ENCODE assay signal across 18 cellular contexts in the genomic region with DNA sequence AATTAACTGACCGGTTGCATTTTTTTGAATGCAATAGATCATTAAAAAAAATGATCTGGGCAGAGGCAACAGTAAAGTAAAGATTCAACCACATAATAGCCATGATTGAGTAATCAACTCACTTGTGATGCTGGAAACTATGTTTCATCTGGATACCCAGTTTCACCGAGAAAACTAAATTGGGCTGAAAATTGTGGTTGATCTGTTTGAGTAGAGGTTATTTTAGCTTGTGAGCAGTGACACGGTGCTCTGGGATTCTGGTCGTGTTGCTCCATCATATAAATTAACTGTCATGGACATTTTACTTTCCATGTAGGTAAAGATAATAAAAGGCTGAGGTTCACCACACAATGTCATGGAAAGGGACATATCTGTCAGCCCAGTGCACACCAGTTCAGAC. TPM values are rescaled to one million over a fixed set of nuclear protein-coding genes. Genes with fewer than 3 reads are reported as not detected.
DNase-seq lines count a peak whose midpoint lies in the region; ATAC-seq and TF ChIP-seq lines count a peak whose summit lies in the region.
"Had no signal": no experiment of that assay in that cellular context is flagged by ENCODE, and none has a peak within 500 bp of the region (broad histone marks: within the 10 kb centered on the region; RNA-seq: fewer than 3 reads in every experiment).

No MANE protein-coding gene starts in this region.

- H3K4me1 Mint-ChIP-seq in activated T-helper 17 cell treated with anti-CD3 and anti-CD28 coated beads, Interleukin-2, amount 50 U/mL, for 72 hours: peaks cover 54% of the 10 kb centered on the region

- no peak for TF ChIP-seq POLR2A in heart left ventricle (IDR thresholded peaks at IDR 0.05)

- H3K27me3 ChIP-seq in colonic mucosa (no peaks in the 10 kb centered on the region), Karpas-422 (ENCODE audit: low read length) (no peaks in the 10 kb centered on the region), heart left ventricle (no peaks in the 10 kb centered on the region)
- H3K27me3 ChIP-seq: neutrophil, right atrium auricular region had no signal

- intact Hi-C loops in colonic mucosa (cut with DNase I) (no loop called here), heart left ventricle (cut with DNase I) (no loop called here)

- H3K4me3 Mint-ChIP-seq in activated T-helper 17 cell treated with anti-CD3 and anti-CD28 coated beads, Interleukin-2, amount 50 U/mL, for 72 hours: peak overlapping the region; percentile 55
- H3K4me3 Mint-ChIP-seq: central memory CD8-positive, alpha-beta T cell; HFFc6; IgD-negative memory B cell had no signal

- H2AFZ ChIP-seq in Karpas-422 (ENCODE audit: low read length): no peak overlapping the region
- H2AFZ ChIP-seq: PC-9 had no signal

- peak; percentile 37 for ATAC-seq in GM21360 (IDR thresholded peaks at IDR 0.05; ENCODE audit: unreplicated experiment)
- ATAC-seq in activated T-helper 17 cell treated with anti-CD3 and anti-CD28 coated beads, Interleukin-2, amount 50 U/mL, for 72 hours (replicated peaks): peak; percentile 36
- no peak for ATAC-seq in heart left ventricle
- ATAC-seq: effector memory CD8-positive, alpha-beta T cell had no signal

- H4K20me1 ChIP-seq in Karpas-422 (ENCODE audit: insufficient read depth, low read depth, low read length): no peaks in the 10 kb centered on the region

- no peak overlapping the region for H3K27ac ChIP-seq in colonic mucosa
- no peak overlapping the region for H3K27ac ChIP-seq in Karpas-422 (ENCODE audit: low read length)
- H3K27ac ChIP-seq in heart left ventricle: no peak overlapping the region
- H3K27ac ChIP-seq: neutrophil, PC-9, right atrium auricular region had no signal

- peak; percentile 37 for DNase-seq in stimulated activated CD4-positive, alpha-beta T cell treated with anti-CD3 and anti-CD28 coated beads, Interleukin-4, amount 100 ng/mL, for 24 hours
- DNase-seq in stimulated activated CD4-positive, alpha-beta T cell treated with anti-CD3 and anti-CD28 coated beads, Interleukin-12 subunit alpha, Interleukin-12 subunit beta, amount 100 ng/mL, for 4 hours: no peak
- DNase-seq in stromal cell of bone marrow (ENCODE audit: low read depth) (peak; percentile 42), colonic mucosa (no peak), Karpas-422 (no peak), heart left ventricle (no peak)
- DNase-seq: DMS 273 treated with DMSO at 0.1 percent for 48 hours; effector memory CD8-positive, alpha-beta T cell; HFFc6; NCI-H1048; NCI-H526 treated with DMSO at 0.1 percent for 48 hours; PC-9 had no signal

- no peaks in the 10 kb centered on the region for H3K27me3 Mint-ChIP-seq in activated T-helper 17 cell treated with anti-CD3 and anti-CD28 coated beads, Interleukin-2, amount 50 U/mL, for 72 hours
- H3K27me3 Mint-ChIP-seq: central memory CD8-positive, alpha-beta T cell had no signal

- no peaks in the 10 kb centered on the region for H3K9me3 Mint-ChIP-seq in activated T-helper 17 cell treated with anti-CD3 and anti-CD28 coated beads, Interleukin-2, amount 50 U/mL, for 72 hours
- H3K9me3 Mint-ChIP-seq: HFFc6 had no signal

- no peak overlapping the region for H3K9ac ChIP-seq in colonic mucosa (ENCODE audit: low read depth in 2 of 2, low read length in 2 of 2)
- H3K9ac ChIP-seq in Karpas-422 (ENCODE audit: low read length): no peak overlapping the region

- H3K4me3 ChIP-seq in colonic mucosa (no peak overlapping the region), Karpas-422 (ENCODE audit: low read length) (no peak overlapping the region), heart left ventricle (no peak overlapping the region)
- H3K4me3 ChIP-seq: PC-9, right atrium auricular region had no signal

- peaks cover 93% of the 10 kb centered on the region for H3K36me3 Mint-ChIP-seq in activated T-helper 17 cell treated with anti-CD3 and anti-CD28 coated beads, Interleukin-2, amount 50 U/mL, for 72 hours (ENCODE audit: low read depth)

- TF ChIP-seq CTCF in colonic mucosa (IDR thresholded peaks at IDR 0.05) (no peak), heart left ventricle (IDR thresholded peaks at IDR 0.05) (no peak)

- 90 to 94% (median 94%) methylated on average over 4 of the region's 4 CpGs for WGBS in heart left ventricle, 4 donors

- no peak overlapping the region for H3K4me2 ChIP-seq in Karpas-422 (ENCODE audit: low read depth, low read length, poor library complexity, severe bottlenecking)
- H3K4me2 ChIP-seq: PC-9 had no signal

- H3K9me3 ChIP-seq in colonic mucosa: no peaks in the 10 kb centered on the region
- no peaks in the 10 kb centered on the region for H3K9me3 ChIP-seq in Karpas-422 (ENCODE audit: low read length)
- no peaks in the 10 kb centered on the region for H3K9me3 ChIP-seq in heart left ventricle
- H3K9me3 ChIP-seq: neutrophil, right atrium auricular region had no signal

- H3K4me1 ChIP-seq in colonic mucosa (no peaks in the 10 kb centered on the region), Karpas-422 (ENCODE audit: low read length) (no peaks in the 10 kb centered on the region), heart left ventricle (peaks cover 0 to 2% (median 0%) of the 10 kb centered on the region in 12 donors)
- H3K4me1 ChIP-seq: right atrium auricular region had no signal

- H3K27ac Mint-ChIP-seq in activated T-helper 17 cell treated with anti-CD3 and anti-CD28 coated beads, Interleukin-2, amount 50 U/mL, for 72 hours: peak overlapping the region; percentile 98
- H3K27ac Mint-ChIP-seq: HFFc6, IgD-negative memory B cell had no signal

- H3K79me2 ChIP-seq in Karpas-422 (ENCODE audit: low read length): no peaks in the 10 kb centered on the region

- H3K9me2 ChIP-seq in Karpas-422 (replicated peaks; ENCODE audit: insufficient read depth, low read length): no peaks in the 10 kb centered on the region

- H3K36me3 ChIP-seq in colonic mucosa (no peaks in the 10 kb centered on the region), Karpas-422 (ENCODE audit: insufficient read depth, low read length) (no peaks in the 10 kb centered on the region), heart left ventricle (no peaks in the 10 kb centered on the region)
- H3K36me3 ChIP-seq: neutrophil, right atrium auricular region had no signal

RNA-seq across cellular contexts. Expression of gene CD226, which starts 58.7 kb away (rescaled TPM):
- total RNA-seq in activated T-helper 17 cell treated with anti-CD3 and anti-CD28 coated beads, Interleukin-2, amount 50 U/mL, for 72 hours: 100 to 1,000 TPM; 136 to 146 TPM
- total RNA-seq in colonic mucosa (1 to 10 TPM; 1.0 to 1.1 TPM), heart left ventricle (1 to 10 TPM in 6 of 9 donors, under 1 TPM in 3; 0.28 to 4.1 (median 1.2) TPM)
- 5.1 and 6.4 TPM in 2 replicates for total RNA-seq in Karpas-422 (2014; rRNA removed; shearing (Covaris generic); ENCODE audit: low replicate concordance)
- polyA plus RNA-seq in heart left ventricle: under 1 TPM; 0.15 to 0.29 TPM

Comparison
In these comparisons a context has a peak if more than half of its experiments do, and no peak if none do; other contexts are left out.
1. DNase-seq: peak in stimulated activated CD4-positive, alpha-beta T cell treated with anti-CD3 and anti-CD28 coated beads, Interleukin-4, amount 100 ng/mL, for 24 hours (single experiment) and stromal cell of bone marrow (single experiment); none in stimulated activated CD4-positive, alpha-beta T cell treated with anti-CD3 and anti-CD28 coated beads, Interleukin-12 subunit alpha, Interleukin-12 subunit beta, amount 100 ng/mL, for 4 hours (single experiment), colonic mucosa (single experiment), Karpas-422 (single experiment) and heart left ventricle (0 of 5).
2. ATAC-seq: peak in GM21360 (single experiment) and activated T-helper 17 cell treated with anti-CD3 and anti-CD28 coated beads, Interleukin-2, amount 50 U/mL, for 72 hours (single experiment); none in heart left ventricle (0 of 4).
3. RNA of gene CD226, which starts 58.7 kb away (total RNA-seq): 136 to 146 TPM in activated T-helper 17 cell treated with anti-CD3 and anti-CD28 coated beads, Interleukin-2, amount 50 U/mL, for 72 hours; 5.1 to 6.4 TPM in Karpas-422, 0.28 to 4.1 TPM in heart left ventricle and 1.0 to 1.1 TPM in colonic mucosa; every median in the first group is over 10 times any median in the second.